Comparison of ENCODE assay signal across 1 cellular context in the genomic region with DNA sequence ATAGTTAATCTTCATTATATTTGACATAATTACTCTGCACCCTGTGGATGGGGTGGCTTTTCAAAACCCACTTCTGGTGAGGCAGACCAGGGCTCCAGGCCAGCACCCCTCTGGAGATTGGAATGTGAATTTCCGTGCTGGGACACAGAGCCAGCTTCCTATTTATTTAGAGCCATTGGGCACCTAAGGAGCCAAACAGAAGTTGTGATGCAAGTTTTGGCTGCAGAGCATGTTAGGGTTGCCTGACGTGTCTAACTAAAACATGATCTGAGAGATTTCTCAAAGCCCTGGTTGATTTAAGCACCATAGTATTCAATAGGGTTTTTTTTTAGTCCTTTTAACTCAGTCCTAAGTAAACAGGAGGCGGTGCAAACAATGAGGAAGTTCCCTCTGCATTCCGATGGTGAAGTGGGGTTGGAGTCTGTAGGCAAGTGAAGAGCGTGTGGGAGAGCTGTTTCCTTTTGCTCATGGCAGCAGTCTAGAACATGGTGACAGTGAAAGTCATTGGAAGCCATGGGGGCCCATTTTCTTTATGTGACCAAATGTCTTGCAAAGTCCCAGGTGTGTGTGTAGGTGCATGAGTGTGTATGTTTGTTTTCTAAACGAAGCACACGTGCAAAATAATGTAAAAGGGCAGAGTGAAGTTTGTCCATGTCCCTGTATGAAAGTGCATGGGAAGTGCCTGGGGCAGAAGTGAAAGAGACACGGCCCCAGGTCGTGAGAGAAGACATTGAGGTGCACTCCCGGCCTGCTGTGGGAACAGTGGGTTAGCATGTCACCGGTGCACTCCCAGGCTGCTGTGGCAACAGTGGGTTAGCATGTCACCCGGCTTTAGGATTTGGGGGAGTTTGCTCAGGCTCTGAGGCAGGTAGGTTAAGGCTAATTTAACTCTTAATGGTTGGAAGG.
TF ChIP-seq lines count a peak whose summit lies in the region.

No MANE protein-coding gene starts in this region.

TF ChIP-seq in HepG2, 621 proteins besides CTCF, POLR2A, EP300 and RAD21 (continued from another document and continues in another):
- no peak for TF ChIP-seq MXD1 (CRISPR knock-in tag; IDR thresholded peaks at IDR 0.05)
- TF ChIP-seq NKX3-1 (CRISPR knock-in tag; IDR thresholded peaks at IDR 0.05): no peak
- no peak for TF ChIP-seq ZSCAN30 (CRISPR knock-in tag; IDR thresholded peaks at IDR 0.05)
- no peak for TF ChIP-seq ZC3H13 (CRISPR knock-in tag; IDR thresholded peaks at IDR 0.05)
- TF ChIP-seq AHDC1 (CRISPR knock-in tag; IDR thresholded peaks at IDR 0.05; ENCODE audit: borderline replicate concordance): 0 out of 2 replicates have a peak, but pooled peaks have one; percentile 13
- no peak for TF ChIP-seq ZNF720 (CRISPR knock-in tag; IDR thresholded peaks at IDR 0.05)
- TF ChIP-seq ZNF562 (CRISPR knock-in tag; IDR thresholded peaks at IDR 0.05; ENCODE audit: borderline replicate concordance): no peak
- TF ChIP-seq ZFY (CRISPR knock-in tag; IDR thresholded peaks at IDR 0.05): no peak
- TF ChIP-seq, protein P1, sequence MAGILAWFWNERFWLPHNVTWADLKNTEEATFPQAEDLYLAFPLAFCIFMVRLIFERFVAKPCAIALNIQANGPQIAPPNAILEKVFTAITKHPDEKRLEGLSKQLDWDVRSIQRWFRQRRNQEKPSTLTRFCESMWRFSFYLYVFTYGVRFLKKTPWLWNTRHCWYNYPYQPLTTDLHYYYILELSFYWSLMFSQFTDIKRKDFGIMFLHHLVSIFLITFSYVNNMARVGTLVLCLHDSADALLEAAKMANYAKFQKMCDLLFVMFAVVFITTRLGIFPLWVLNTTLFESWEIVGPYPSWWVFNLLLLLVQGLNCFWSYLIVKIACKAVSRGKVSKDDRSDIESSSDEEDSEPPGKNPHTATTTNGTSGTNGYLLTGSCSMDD (CRISPR knock-in tag; IDR thresholded peaks at IDR 0.05): no peak
- no peak for TF ChIP-seq SP2 (CRISPR knock-in tag; IDR thresholded peaks at IDR 0.05)
- no peak for TF ChIP-seq RBFOX2 (IDR thresholded peaks at IDR 0.05; ENCODE audit: low read depth, low read length)
- no peak for TF ChIP-seq ZNF713 (CRISPR knock-in tag; IDR thresholded peaks at IDR 0.05)
- no peak for TF ChIP-seq ZFP41 (CRISPR knock-in tag; IDR thresholded peaks at IDR 0.05; ENCODE audit: borderline replicate concordance)
- TF ChIP-seq ZNF644 (CRISPR knock-in tag; IDR thresholded peaks at IDR 0.05; ENCODE audit: low read depth): peak; percentile 60; the same call in 1 of the 2 replicates
- no peak for TF ChIP-seq ZFAT (CRISPR knock-in tag; conservative IDR thresholded peaks at IDR 0.05)
- no peak for TF ChIP-seq BCLAF1 (IDR thresholded peaks at IDR 0.05)
- no peak for TF ChIP-seq JDP2 (CRISPR knock-in tag; IDR thresholded peaks at IDR 0.05; ENCODE audit: borderline replicate concordance)
- TF ChIP-seq SIN3A (IDR thresholded peaks at IDR 0.05; ENCODE audit: borderline replicate concordance, low read depth, low read length): no peak
- 0 out of 2 replicates have a peak, but pooled peaks have one; percentile 41 for TF ChIP-seq ZMYM4 (CRISPR knock-in tag; IDR thresholded peaks at IDR 0.05)
- no peak for TF ChIP-seq NR2C2 (CRISPR knock-in tag; IDR thresholded peaks at IDR 0.05; ENCODE audit: borderline replicate concordance)
- TF ChIP-seq SOX5 (CRISPR knock-in tag; IDR thresholded peaks at IDR 0.05; ENCODE audit: borderline replicate concordance): peak; percentile 56; the same call in 1 of the 2 replicates
- TF ChIP-seq ZGPAT (CRISPR knock-in tag; IDR thresholded peaks at IDR 0.05): 0 out of 2 replicates have a peak, but pooled peaks have one; percentile 33
- TF ChIP-seq MXI1 (IDR thresholded peaks at IDR 0.05; ENCODE audit: borderline replicate concordance, low read depth, low read length): no peak
- TF ChIP-seq FOXA3 (CRISPR knock-in tag; IDR thresholded peaks at IDR 0.05): peak; percentile 75
- TF ChIP-seq, protein P2, sequence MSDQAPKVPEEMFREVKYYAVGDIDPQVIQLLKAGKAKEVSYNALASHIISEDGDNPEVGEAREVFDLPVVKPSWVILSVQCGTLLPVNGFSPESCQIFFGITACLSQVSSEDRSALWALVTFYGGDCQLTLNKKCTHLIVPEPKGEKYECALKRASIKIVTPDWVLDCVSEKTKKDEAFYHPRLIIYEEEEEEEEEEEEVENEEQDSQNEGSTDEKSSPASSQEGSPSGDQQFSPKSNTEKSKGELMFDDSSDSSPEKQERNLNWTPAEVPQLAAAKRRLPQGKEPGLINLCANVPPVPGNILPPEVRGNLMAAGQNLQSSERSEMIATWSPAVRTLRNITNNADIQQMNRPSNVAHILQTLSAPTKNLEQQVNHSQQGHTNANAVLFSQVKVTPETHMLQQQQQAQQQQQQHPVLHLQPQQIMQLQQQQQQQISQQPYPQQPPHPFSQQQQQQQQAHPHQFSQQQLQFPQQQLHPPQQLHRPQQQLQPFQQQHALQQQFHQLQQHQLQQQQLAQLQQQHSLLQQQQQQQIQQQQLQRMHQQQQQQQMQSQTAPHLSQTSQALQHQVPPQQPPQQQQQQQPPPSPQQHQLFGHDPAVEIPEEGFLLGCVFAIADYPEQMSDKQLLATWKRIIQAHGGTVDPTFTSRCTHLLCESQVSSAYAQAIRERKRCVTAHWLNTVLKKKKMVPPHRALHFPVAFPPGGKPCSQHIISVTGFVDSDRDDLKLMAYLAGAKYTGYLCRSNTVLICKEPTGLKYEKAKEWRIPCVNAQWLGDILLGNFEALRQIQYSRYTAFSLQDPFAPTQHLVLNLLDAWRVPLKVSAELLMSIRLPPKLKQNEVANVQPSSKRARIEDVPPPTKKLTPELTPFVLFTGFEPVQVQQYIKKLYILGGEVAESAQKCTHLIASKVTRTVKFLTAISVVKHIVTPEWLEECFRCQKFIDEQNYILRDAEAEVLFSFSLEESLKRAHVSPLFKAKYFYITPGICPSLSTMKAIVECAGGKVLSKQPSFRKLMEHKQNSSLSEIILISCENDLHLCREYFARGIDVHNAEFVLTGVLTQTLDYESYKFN (CRISPR knock-in tag; conservative IDR thresholded peaks at IDR 0.05): 0 out of 2 replicates have a peak, but pooled peaks have one; percentile 32
- no peak for TF ChIP-seq EHMT2 (IDR thresholded peaks at IDR 0.05; ENCODE audit: borderline replicate concordance, low read depth, low read length)
- no peak for TF ChIP-seq ARID4A (CRISPR knock-in tag; IDR thresholded peaks at IDR 0.05; ENCODE audit: borderline replicate concordance)
- no peak for TF ChIP-seq SMAD3 (CRISPR knock-in tag; IDR thresholded peaks at IDR 0.05)
- TF ChIP-seq, protein P3, sequence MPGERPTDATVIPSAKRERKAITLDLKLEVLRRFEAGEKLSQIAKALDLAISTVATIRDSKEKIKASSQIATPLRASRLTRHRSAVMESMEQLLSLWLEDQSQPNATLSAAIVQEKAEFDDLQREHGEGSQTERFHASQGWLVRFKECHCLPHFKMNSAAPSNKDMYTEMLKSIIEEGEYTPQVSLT (CRISPR knock-in tag; IDR thresholded peaks at IDR 0.05; ENCODE audit: borderline replicate concordance, low read depth): no peak
